Comparison of ENCODE assay signal across 1 cellular context in genomic region chr5:116370886-116371285, GRCh38.
TF ChIP-seq lines count a peak whose summit lies in the region.

No MANE protein-coding gene starts in this region.

TF ChIP-seq in liver, 16 proteins besides CTCF, POLR2A, EP300 and RAD21 (continued from another document):
- TF ChIP-seq ZBTB33 (IDR thresholded peaks at IDR 0.05) (no peak), FOXA1 (IDR thresholded peaks at IDR 0.05) (no peak), GABPA (IDR thresholded peaks at IDR 0.05 in 1 of 2, conservative IDR thresholded peaks at IDR 0.05 in 1 of 2) (no peak), HNF4G (IDR thresholded peaks at IDR 0.05) (no peak), TAF1 (conservative IDR thresholded peaks at IDR 0.05) (no peak), REST (IDR thresholded peaks at IDR 0.05) (no peak)
